ENCODE assay signal across 8 cellular contexts in the genomic region with DNA sequence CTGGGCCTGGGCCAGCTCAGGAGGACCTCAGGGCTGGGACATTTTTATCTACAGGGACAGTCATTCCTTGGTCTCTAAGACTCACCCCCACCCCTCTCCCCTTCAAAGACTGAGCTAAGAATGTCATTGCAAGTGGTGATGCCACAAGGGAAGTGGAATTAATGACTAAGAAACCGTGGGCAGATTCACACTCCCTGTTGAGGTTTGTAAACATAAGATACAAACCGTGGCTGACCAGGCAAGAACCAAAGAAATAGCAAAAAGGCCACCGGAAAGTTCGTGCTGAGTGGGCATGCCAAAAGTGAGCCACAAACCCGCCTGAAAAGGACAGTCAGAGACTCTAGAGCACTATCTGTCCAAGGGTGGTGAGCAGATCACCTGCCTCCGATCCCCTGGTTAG. TPM values are rescaled to one million over a fixed set of nuclear protein-coding genes. Genes with fewer than 3 reads are reported as not detected.
A peak's percentile ranks its signal among the peaks of the same experiment; 100 is the strongest.
DNase-seq lines count a peak whose midpoint lies in the region; ATAC-seq and TF ChIP-seq lines count a peak whose summit lies in the region.

No MANE protein-coding gene starts in this region.

- peaks cover 3 to 56% of the 10 kb centered on the region in 2 donors for H3K27me3 Mint-ChIP-seq in effector memory CD8-positive, alpha-beta T cell

- H3K27ac Mint-ChIP-seq in effector memory CD8-positive, alpha-beta T cell = peak overlapping the region; percentile 60 to 88

- peak overlapping the region in 1 of 2 donors; percentile 49 for H3K4me3 Mint-ChIP-seq in effector memory CD8-positive, alpha-beta T cell

- H3K4me3 ChIP-seq in skeletal muscle satellite cell (ENCODE audit: low read length) = peak overlapping the region; percentile 31

- in situ Hi-C loops in GM13976 (cut with MboI; ENCODE audit: low sequenced_read_pairs, unreplicated experiment) = no loop called here

- H3K36me3 Mint-ChIP-seq in effector memory CD8-positive, alpha-beta T cell (ENCODE audit: insufficient read depth) = no peaks in the 10 kb centered on the region

- H3K4me1 Mint-ChIP-seq in effector memory CD8-positive, alpha-beta T cell (ENCODE audit: low read depth in 2 of 2) = peaks cover 5 to 6% of the 10 kb centered on the region in 2 donors

- no peaks in the 10 kb centered on the region for H3K9me3 Mint-ChIP-seq in effector memory CD8-positive, alpha-beta T cell

- no peaks in the 10 kb centered on the region for H3K36me3 ChIP-seq in skeletal muscle satellite cell (ENCODE audit: insufficient read depth, low read length)

- no peaks in the 10 kb centered on the region for H3K9me3 ChIP-seq in skeletal muscle satellite cell (replicated peaks; ENCODE audit: low read length)

- peak overlapping the region; percentile 64 for H3K4me2 ChIP-seq in skeletal muscle satellite cell (ENCODE audit: low read length)

- H3K4me1 ChIP-seq in skeletal muscle satellite cell (ENCODE audit: control insufficient read depth, insufficient read depth, low read length) = peaks cover 44% of the 10 kb centered on the region

- no peaks in the 10 kb centered on the region for H3K27me3 ChIP-seq in skeletal muscle satellite cell (ENCODE audit: control insufficient read depth, insufficient read depth, low read length)

- no peak for TF ChIP-seq CTCF in GM13976 (IDR thresholded peaks at IDR 0.05; ENCODE audit: borderline replicate concordance, control extremely low read depth, extremely low read depth, insufficient read depth, missing control alignments)
- no peak for TF ChIP-seq CTCF in GM10266 (IDR thresholded peaks at IDR 0.05; ENCODE audit: control insufficient read depth, insufficient read depth, low read depth, missing control alignments)

- ATAC-seq in effector memory CD8-positive, alpha-beta T cell (replicated peaks) = peak; percentile 48
- ATAC-seq in GM19397 (IDR thresholded peaks at IDR 0.05; ENCODE audit: unreplicated experiment) (no peak), HG02884 (IDR thresholded peaks at IDR 0.05; ENCODE audit: unreplicated experiment) (no peak)

- DNase-seq in GM13976 (ENCODE audit: low spot score) (peak; percentile 25), NOMO-1 treated with DMSO at 0.1 percent for 48 hours (lab: John Stamatoyannopoulos, UW; ENCODE audit: unreplicated experiment) (peak; percentile 72), D341Med (ENCODE audit: low spot score) (no peak), GM10266 (ENCODE audit: extremely low spot score) (no peak)
- DNase-seq in effector memory CD8-positive, alpha-beta T cell = no peak

- H3K9ac ChIP-seq in skeletal muscle satellite cell (ENCODE audit: low read depth, low read length) = peak overlapping the region; percentile 71

RNA-seq across cellular contexts. Expression of a gene that starts 25.7 kb away (rescaled TPM):
- total RNA-seq in skeletal muscle satellite cell (2012; rRNA removed) = 1.3 and 6.1 TPM in 2 replicates

Comparison
In these comparisons a context has a peak if more than half of its experiments do, and no peak if none do; other contexts are left out.
1. DNase-seq: peak in GM13976 (single experiment) and NOMO-1 treated with DMSO at 0.1 percent for 48 hours (single experiment); none in effector memory CD8-positive, alpha-beta T cell (0 of 3), D341Med (single experiment) and GM10266 (single experiment).